In genomic region chr17:28325221-28325620, GRCh38 we compare ENCODE assay signal across 25 cellular contexts. TPM values are rescaled to one million over a fixed set of nuclear protein-coding genes. Genes with fewer than 3 reads are reported as not detected.
DNase-seq lines count a peak whose midpoint lies in the region; ATAC-seq, FAIRE-seq and TF ChIP-seq lines count a peak whose summit lies in the region.
"Had no signal": no experiment of that assay in that cellular context is flagged by ENCODE, and none has a peak within 500 bp of the region (broad histone marks: within the 10 kb centered on the region; RNA-seq: fewer than 3 reads in every experiment).

No MANE protein-coding gene starts in this region.

- no TSS peak for BruUV-seq in PC-3 (replicated peaks; lab: Mats Ljungman, UMichigan)

- H3K79me2 ChIP-seq in PC-3 (ENCODE audit: low read length): peaks cover 55% of the 10 kb centered on the region

- ATAC-seq in PC-3 (no peak), GM21619 (IDR thresholded peaks at IDR 0.05; ENCODE audit: unreplicated experiment) (no peak), left cardiac atrium (no peak)
- ATAC-seq: activated CD8-positive, alpha-beta T cell treated with anti-CD3 and anti-CD28 coated beads for 36 hours; activated T-cell treated with anti-CD3 and anti-CD28 coated beads, Interleukin-2, amount 50 U/mL, for 4 hours; GM12878; HCT116; stimulated activated naive CD8-positive, alpha-beta T cell treated with anti-CD3 and anti-CD28 coated beads, Interleukin-15, Interleukin-2, amounts not matched to agents 100 U/mL and 50 U/mL, for 24 hours had no signal

- peaks cover 24% of the 10 kb centered on the region for H3K36me3 Mint-ChIP-seq in type B pancreatic cell

- DNase-seq in NCI-H510A treated with DMSO at 0.1 percent for 48 hours (lab: John Stamatoyannopoulos, UW): peak; percentile 40
- no peak for DNase-seq in NCI-H510A (lab: John Stamatoyannopoulos, UW)
- no peak for DNase-seq in PC-3
- DNase-seq in type B pancreatic cell (ENCODE audit: extremely low spot score, unreplicated experiment): peak; percentile 29
- no peak for DNase-seq in urothelium cell line (ENCODE audit: low spot score)
- DNase-seq in left cardiac atrium: no peak
- DNase-seq: activated CD8-positive, alpha-beta T cell treated with anti-CD3 and anti-CD28 coated beads for 36 hours; activated T-cell treated with anti-CD3 and anti-CD28 coated beads, Interleukin-2, amount 50 U/mL, for 4 hours; NCI-H1694; posterior cingulate gyrus; Right ventricle myocardium superior; stimulated activated CD4-positive, alpha-beta T cell treated with anti-CD3 and anti-CD28 coated beads, Interleukin-2, amount 100 ng/mL, for 24 hours; stimulated activated naive CD8-positive, alpha-beta T cell treated with anti-CD3 and anti-CD28 coated beads, Interleukin-15, Interleukin-2, amounts not matched to agents 100 U/mL and 50 U/mL, for 24 hours had no signal

- no peaks in the 10 kb centered on the region for H3K9me3 Mint-ChIP-seq in type B pancreatic cell
- H3K9me3 Mint-ChIP-seq: activated CD8-positive, alpha-beta T cell treated with anti-CD3 and anti-CD28 coated beads for 36 hours; activated naive CD4-positive, alpha-beta T cell treated with anti-CD3 and anti-CD28 coated beads, Interleukin-2, amount 50 U/mL, for 24 hours; activated T-cell treated with anti-CD3 and anti-CD28 coated beads, Interleukin-2, amount 50 U/mL, for 4 hours had no signal

- intact Hi-C loops in PC-3 (cut with micrococcal nuclease): loop anchor here (5.0 kb wide), 1 partner anchor 93 kb away; no protein-coding TSS in a partner anchor
- intact Hi-C loops in left cardiac atrium (cut with DNase I): no loop called here

- FAIRE-seq in islet of Langerhans (lab: Jason Lieb, UNC): peak; percentile 55
- no peak for FAIRE-seq in urothelium cell line (lab: Jason Lieb, UNC)
- FAIRE-seq: A204.1, astrocyte, colon, endothelial cell of umbilical vein, GM12878, keratinocyte had no signal

- H3K9me2 ChIP-seq in PC-3 (replicated peaks; ENCODE audit: low read length): no peaks in the 10 kb centered on the region

- H3K9ac ChIP-seq in PC-3 (ENCODE audit: low read length): peak overlapping the region; percentile 56

- H2AFZ ChIP-seq in PC-3 (ENCODE audit: low read length): no peak overlapping the region
- H2AFZ ChIP-seq: hepatocyte had no signal

- peaks cover 43% of the 10 kb centered on the region for H3K4me1 Mint-ChIP-seq in type B pancreatic cell (ENCODE audit: unreplicated experiment)

- H3K4me3 ChIP-seq in PC-3 (ENCODE audit: low read length): 0 out of 2 replicates have a peak overlapping the region, but pooled peaks have one; percentile 29
- H3K4me3 ChIP-seq: GM12878, hepatocyte, tibial nerve had no signal

- peak overlapping the region; percentile 94 for H3K27ac ChIP-seq in PC-3 (ENCODE audit: low read length)
- H3K27ac ChIP-seq: tibial nerve had no signal

- CTCF ChIA-PET in PC-3 (lab: Charles Lee): no interaction called here

- POLR2A ChIA-PET in PC-3 (lab: Charles Lee; ENCODE audit: unreplicated experiment): no interaction called here

- H3K27me3 ChIP-seq in PC-3 (ENCODE audit: low read length): no peaks in the 10 kb centered on the region
- H3K27me3 ChIP-seq: hepatocyte, tibial nerve had no signal

- H3K4me1 ChIP-seq in PC-3 (ENCODE audit: insufficient read depth, low read length): peaks cover 67% of the 10 kb centered on the region

- H3K27me3 Mint-ChIP-seq in type B pancreatic cell: no peaks in the 10 kb centered on the region
- H3K27me3 Mint-ChIP-seq: activated CD8-positive, alpha-beta T cell treated with anti-CD3 and anti-CD28 coated beads for 36 hours; activated naive CD4-positive, alpha-beta T cell treated with anti-CD3 and anti-CD28 coated beads, Interleukin-2, amount 50 U/mL, for 24 hours had no signal

- no peaks in the 10 kb centered on the region for H3K9me3 ChIP-seq in PC-3 (ENCODE audit: low read length)
- H3K9me3 ChIP-seq: tibial nerve had no signal

- peak overlapping the region; percentile 63 for H3K27ac Mint-ChIP-seq in type B pancreatic cell
- H3K27ac Mint-ChIP-seq: activated CD8-positive, alpha-beta T cell treated with anti-CD3 and anti-CD28 coated beads for 36 hours; activated naive CD4-positive, alpha-beta T cell treated with anti-CD3 and anti-CD28 coated beads, Interleukin-2, amount 50 U/mL, for 24 hours had no signal

- peak overlapping the region; percentile 45 for H3K4me3 Mint-ChIP-seq in type B pancreatic cell
- H3K4me3 Mint-ChIP-seq: activated CD8-positive, alpha-beta T cell treated with anti-CD3 and anti-CD28 coated beads for 36 hours; activated naive CD4-positive, alpha-beta T cell treated with anti-CD3 and anti-CD28 coated beads, Interleukin-2, amount 50 U/mL, for 24 hours; activated T-cell treated with anti-CD3 and anti-CD28 coated beads, Interleukin-2, amount 50 U/mL, for 4 hours had no signal

- peaks cover 4% of the 10 kb centered on the region for H3F3A ChIP-seq in PC-3 (ENCODE audit: low read length, unreplicated experiment)

- H3K36me3 ChIP-seq in PC-3 (ENCODE audit: low read depth, low read length): peaks cover 13% of the 10 kb centered on the region

- H3K4me2 ChIP-seq in PC-3 (ENCODE audit: low read length): peak overlapping the region; percentile 75

- H4K20me1 ChIP-seq in PC-3 (ENCODE audit: low read length): no peaks in the 10 kb centered on the region

- TF ChIP-seq CTCF in PC-3 (conservative IDR thresholded peaks at IDR 0.05; ENCODE audit: low read depth, low read length) (no peak), type B pancreatic cell (conservative IDR thresholded peaks at IDR 0.05) (no peak)

RNA-seq across cellular contexts. Expression of gene TMEM97, which starts 6.2 kb away (rescaled TPM):
- total RNA-seq in PC-3 (2014; rRNA removed) (30.3 and 40.5 TPM in 2 replicates), type B pancreatic cell (ENCODE audit: low replicate concordance) (43.0 and 99.9 TPM in 2 replicates), left cardiac atrium (1 to 10 TPM; 5.4 to 6.0 TPM)

RNA-seq across cellular contexts. Expression of gene IFT20, which starts 10.1 kb away (rescaled TPM):
- total RNA-seq in PC-3 (2014; rRNA removed) (12.9 and 23.1 TPM in 2 replicates), type B pancreatic cell (ENCODE audit: low replicate concordance) (43.6 and 55.2 TPM in 2 replicates), left cardiac atrium (10 to 100 TPM; 17.7 to 21.0 TPM)

RNA-seq across cellular contexts. Expression of gene TNFAIP1, which starts 10.3 kb away (rescaled TPM):
- 18.8 and 27.5 TPM in 2 replicates for total RNA-seq in PC-3 (2014; rRNA removed)
- 37.8 and 55.6 TPM in 2 replicates for total RNA-seq in type B pancreatic cell (ENCODE audit: low replicate concordance)
- 10 to 100 TPM; 26.4 to 83.8 TPM for total RNA-seq in left cardiac atrium

RNA-seq across cellular contexts. Expression of gene POLDIP2, which starts 32.1 kb away (rescaled TPM):
- total RNA-seq in PC-3 (2014; rRNA removed) (136 and 137 TPM in 2 replicates), type B pancreatic cell (ENCODE audit: low replicate concordance) (79.3 and 90.8 TPM in 2 replicates), left cardiac atrium (100 to 1,000 TPM in 1 of 2 donors, 10 to 100 TPM in 1; 96.3 to 107 TPM)

RNA-seq across cellular contexts. Expression of gene SEBOX, which starts 39.8 kb away (rescaled TPM):
- total RNA-seq in PC-3 (2014; rRNA removed): not detected in 2 replicates
- not detected in 2 replicates for total RNA-seq in type B pancreatic cell (ENCODE audit: low replicate concordance)
- not detected for total RNA-seq in left cardiac atrium
- total RNA-seq: activated CD8-positive, alpha-beta T cell treated with anti-CD3 and anti-CD28 coated beads for 36 hours; activated T-cell treated with anti-CD3 and anti-CD28 coated beads, Interleukin-2, amount 50 U/mL, for 4 hours; astrocyte; endothelial cell of umbilical vein; GM12878; hepatocyte; Right ventricle myocardium superior; tibial nerve had no signal

Comparison
In these comparisons a context has a peak if more than half of its experiments do, and no peak if none do; other contexts are left out.
1. DNase-seq: peak in NCI-H510A treated with DMSO at 0.1 percent for 48 hours (single experiment) and type B pancreatic cell (single experiment); none in NCI-H510A (single experiment), PC-3 (single experiment), urothelium cell line (single experiment) and left cardiac atrium (single experiment).